In the genomic region with DNA sequence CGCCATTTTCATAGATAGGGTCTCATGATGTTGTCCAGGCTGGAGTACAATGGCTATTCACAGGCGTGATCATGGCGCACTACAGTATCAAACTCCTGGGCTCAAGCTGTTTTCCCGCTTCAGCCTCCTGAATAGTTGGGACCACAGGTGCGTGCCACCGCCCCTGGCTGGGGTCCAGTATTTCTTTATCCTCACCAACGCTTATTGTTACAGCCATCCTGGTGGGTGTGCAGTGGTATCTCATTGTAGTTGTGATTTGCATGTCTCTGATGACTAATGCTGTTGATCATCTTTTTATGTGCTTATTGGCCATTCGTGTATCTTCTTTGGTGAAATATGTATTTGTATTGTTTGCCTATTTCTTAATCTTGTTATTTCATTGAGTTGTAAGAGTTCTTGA, we compare ENCODE assay signal across 31 cellular contexts. TPM values are rescaled to one million over a fixed set of nuclear protein-coding genes. Genes with fewer than 3 reads are reported as not detected.
DNase-seq lines count a peak whose midpoint lies in the region; TF ChIP-seq lines count a peak whose summit lies in the region.
"Had no signal": no experiment of that assay in that cellular context is flagged by ENCODE, and none has a peak within 500 bp of the region (broad histone marks: within the 10 kb centered on the region; RNA-seq: fewer than 3 reads in every experiment).

No MANE protein-coding gene starts in this region.

- H3K4me1 ChIP-seq in neural progenitor cell: peaks cover 39% of the 10 kb centered on the region
- H3K4me1 ChIP-seq: testis, vagina had no signal

- H3K4me1 Mint-ChIP-seq in neural progenitor cell: peaks cover 41% of the 10 kb centered on the region
- H3K4me1 Mint-ChIP-seq: T-helper 17 cell had no signal

- H3K9me3 ChIP-seq in neural progenitor cell (ENCODE audit: low read depth): no peaks in the 10 kb centered on the region
- H3K9me3 ChIP-seq: testis, vagina had no signal

- H3K9ac ChIP-seq in neural progenitor cell: no peak overlapping the region
- H3K9ac ChIP-seq: BLaER1 treated with 17β-estradiol and CSF1 and Interleukin-3, amounts not matched to agents 10 nM and 100 nM; SK-N-SH had no signal

- no peak overlapping the region for H2AFZ ChIP-seq in neural progenitor cell (replicated peaks)

- H4K20me1 ChIP-seq in neural progenitor cell (ENCODE audit: low read depth): no peaks in the 10 kb centered on the region

- H3K9me3 Mint-ChIP-seq in neural progenitor cell: peaks cover 23% of the 10 kb centered on the region
- H3K9me3 Mint-ChIP-seq: IgD-negative memory B cell, immature natural killer cell had no signal

- H3F3A ChIP-seq in neural progenitor cell (ENCODE audit: low read depth): peaks cover 39% of the 10 kb centered on the region

- DNase-seq in activated effector memory CD4-positive, alpha-beta T cell treated with anti-CD3 and anti-CD28 coated beads, Interleukin-2, amount 50 U/mL, for 16 hours: peak; percentile 17
- no peak for DNase-seq in activated effector memory CD4-positive, alpha-beta T cell treated with Interleukin-2 at 50 U/mL for 16 hours
- DNase-seq in NCI-H748 (lab: John Stamatoyannopoulos, UW; ENCODE audit: unreplicated experiment): peak; percentile 99
- no peak for DNase-seq in epithelial cell of prostate (ENCODE audit: low read depth, low spot score)
- no peak for DNase-seq in H4 (ENCODE audit: low spot score)
- DNase-seq in H7: no peak
- no peak for DNase-seq in neural progenitor cell (ENCODE audit: low spot score)
- DNase-seq in NCI-H2107 (lab: John Stamatoyannopoulos, UW): no peak
- DNase-seq: activated CD4-positive, alpha-beta T cell treated with anti-CD3 and anti-CD28 coated beads for 36 hours; activated T-cell treated with anti-CD3 and anti-CD28 coated beads for 4 hours; Caco-2; cerebellar nuclear complex; DMS79 treated with DMSO at 0.1 percent for 48 hours; dorsolateral prefrontal cortex; H9; hypothalamus; immature natural killer cell; left colon; NCI-H1092; NCI-H82; occipital lobe; SK-N-SH; stimulated activated naive CD4-positive, alpha-beta T cell treated with Interleukin-2 at 50 U/mL for 16 hours; T-helper 17 cell; testis had no signal

- H3K36me3 ChIP-seq in H7 (replicated peaks; ENCODE audit: control insufficient read depth, insufficient read depth, low read length) (no peaks in the 10 kb centered on the region), neural progenitor cell (no peaks in the 10 kb centered on the region)
- H3K36me3 ChIP-seq: vagina had no signal

- H3K4me3 Mint-ChIP-seq in neural progenitor cell: no peak overlapping the region
- H3K4me3 Mint-ChIP-seq: activated CD4-positive, alpha-beta T cell treated with anti-CD3 and anti-CD28 coated beads for 36 hours; H9; immature natural killer cell; T-helper 17 cell had no signal

- peak overlapping the region; percentile 37 for H3K27ac ChIP-seq in epithelial cell of prostate
- H3K27ac ChIP-seq in neural progenitor cell: no peak overlapping the region
- H3K27ac ChIP-seq: BLaER1 treated with 17β-estradiol and CSF1 and Interleukin-3, amounts not matched to agents 10 nM and 100 nM; dorsolateral prefrontal cortex; testis; vagina had no signal

- H3K4me2 ChIP-seq in neural progenitor cell: no peak overlapping the region
- H3K4me2 ChIP-seq: BLaER1 treated with 17β-estradiol and CSF1 and Interleukin-3, amounts not matched to agents 10 nM and 100 nM; SK-N-SH had no signal

- peaks cover 88% of the 10 kb centered on the region for H3K79me2 ChIP-seq in neural progenitor cell (ENCODE audit: low read depth)

- H3K4me3 ChIP-seq in H7 (ENCODE audit: insufficient read depth, low read depth, low read length) (no peak overlapping the region), neural progenitor cell (no peak overlapping the region)
- H3K4me3 ChIP-seq: BLaER1 treated with 17β-estradiol and CSF1 and Interleukin-3, amounts not matched to agents 10 nM and 100 nM; dorsolateral prefrontal cortex; testis; vagina had no signal

- no peak overlapping the region for H3K27ac Mint-ChIP-seq in neural progenitor cell
- H3K27ac Mint-ChIP-seq: activated CD4-positive, alpha-beta T cell treated with anti-CD3 and anti-CD28 coated beads for 36 hours; H9; immature natural killer cell; T-helper 17 cell had no signal

- H3K27me3 ChIP-seq in H7 (ENCODE audit: control insufficient read depth, insufficient read depth, low read length) (no peaks in the 10 kb centered on the region), neural progenitor cell (no peaks in the 10 kb centered on the region)
- H3K27me3 ChIP-seq: BLaER1 treated with 17β-estradiol and CSF1 and Interleukin-3, amounts not matched to agents 10 nM and 100 nM; dorsolateral prefrontal cortex; testis; vagina had no signal

- H3K36me3 Mint-ChIP-seq in neural progenitor cell: peaks cover 14% of the 10 kb centered on the region

- peaks cover 8% of the 10 kb centered on the region for H3K27me3 Mint-ChIP-seq in neural progenitor cell (ENCODE audit: insufficient read depth, low read depth)
- H3K27me3 Mint-ChIP-seq: activated CD4-positive, alpha-beta T cell treated with anti-CD3 and anti-CD28 coated beads for 36 hours; IgD-negative memory B cell; T-helper 17 cell had no signal

- no peak for TF ChIP-seq CTCF in neural progenitor cell (IDR thresholded peaks at IDR 0.05)

RNA-seq across cellular contexts. Expression of gene SIPA1L3, which starts 49.0 kb away (rescaled TPM):
- total RNA-seq in H4 (2014; rRNA removed; shearing (Covaris generic)): 3.2 and 5.3 TPM in 2 replicates
- total RNA-seq in H7 (2014; rRNA removed; shearing (Covaris generic)): 13.4 and 20.0 TPM in 2 replicates
- total RNA-seq in neural progenitor cell (ENCODE audit: low replicate concordance): 19.2 and 27.0 TPM in 2 replicates

RNA-seq across cellular contexts. Expression of gene WDR87, which starts 49.6 kb away (rescaled TPM):
- total RNA-seq in H4 (2014; rRNA removed; shearing (Covaris generic)): not detected in 2 replicates
- not detected in 2 replicates for total RNA-seq in H7 (2014; rRNA removed; shearing (Covaris generic))
- not detected in 2 replicates for total RNA-seq in neural progenitor cell (ENCODE audit: low replicate concordance)
- total RNA-seq: A673; activated CD4-positive, alpha-beta T cell treated with anti-CD3 and anti-CD28 coated beads for 36 hours; Caco-2; H9; left colon; myocyte; occipital lobe; pulmonary artery endothelial cell; T-helper 17 cell; vagina had no signal

Comparison
In these comparisons a context has a peak if more than half of its experiments do, and no peak if none do; other contexts are left out.
1. DNase-seq: peak in activated effector memory CD4-positive, alpha-beta T cell treated with anti-CD3 and anti-CD28 coated beads, Interleukin-2, amount 50 U/mL, for 16 hours (single experiment) and NCI-H748 (single experiment); none in activated effector memory CD4-positive, alpha-beta T cell treated with Interleukin-2 at 50 U/mL for 16 hours (single experiment), epithelial cell of prostate (single experiment), H4 (single experiment), H7 (single experiment), neural progenitor cell (single experiment) and NCI-H2107 (single experiment).